11 cellular contexts compared by ENCODE assay signal in the genomic region with DNA sequence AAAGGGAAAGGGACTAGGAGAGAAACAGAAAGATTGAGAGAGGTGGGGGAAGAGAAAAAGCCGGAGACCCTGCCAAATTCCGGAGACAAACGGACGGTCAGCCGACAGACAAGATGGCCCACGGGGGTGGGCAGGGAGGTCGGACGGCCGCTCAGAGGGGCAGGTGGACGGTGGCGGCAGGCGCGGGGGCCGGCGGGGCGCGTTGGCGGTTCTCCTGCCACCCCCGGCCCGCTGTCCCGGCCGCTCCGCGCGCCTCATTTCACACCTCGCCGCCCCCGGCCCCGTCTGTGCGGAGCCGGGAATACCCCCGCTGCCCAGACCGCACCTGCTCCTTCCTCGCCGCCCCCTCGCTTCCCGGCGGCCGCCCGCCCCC. TPM values are rescaled to one million over a fixed set of nuclear protein-coding genes. Genes with fewer than 3 reads are reported as not detected.
DNase-seq lines count a peak whose midpoint lies in the region; ATAC-seq and TF ChIP-seq lines count a peak whose summit lies in the region.
"Had no signal": no experiment of that assay in that cellular context is flagged by ENCODE, and none has a peak within 500 bp of the region (broad histone marks: within the 10 kb centered on the region; RNA-seq: fewer than 3 reads in every experiment).

No MANE protein-coding gene starts in this region.

- H3K36me3 Mint-ChIP-seq in brain (no peaks in the 10 kb centered on the region), natural killer cell (no peaks in the 10 kb centered on the region)

- in situ Hi-C loops in ACHN (cut with HindIII; ENCODE audit: low pct_ligation_motif_present, low pct_unique_long_range_greater_than_20kb, low sequenced_read_pairs): no loop called here

- H3K27me3 Mint-ChIP-seq in brain (peaks cover 65% of the 10 kb centered on the region), natural killer cell (ENCODE audit: low read depth in 2 of 2) (peaks cover 51 to 56% of the 10 kb centered on the region in 2 donors)

- H3K4me3 Mint-ChIP-seq in brain (peak overlapping the region; percentile 46 to 87 (median 68)), natural killer cell (peak overlapping the region; percentile 70)

- H3K4me1 ChIP-seq in A673 (ENCODE audit: insufficient read depth, low read length, poor library complexity, severe bottlenecking): peaks cover 11% of the 10 kb centered on the region

- TF ChIP-seq CTCF in A673 (conservative IDR thresholded peaks at IDR 0.05; ENCODE audit: low read depth, low read length) (no peak), brain (conservative IDR thresholded peaks at IDR 0.05) (no peak), natural killer cell (IDR thresholded peaks at IDR 0.05) (no peak)

- H3K27ac Mint-ChIP-seq in brain (peak overlapping the region in 1 of 5 experiments; percentile 88), natural killer cell (no peak overlapping the region)

- H3K27ac ChIP-seq in A673 (ENCODE audit: low read depth, low read length, poor library complexity, severe bottlenecking): peak overlapping the region; percentile 80

- H3K4me3 ChIP-seq in A673 (ENCODE audit: low read depth, low read length, poor library complexity, severe bottlenecking) (peak overlapping the region; percentile 92), H7 (ENCODE audit: insufficient read depth, low read depth, low read length) (peak overlapping the region; percentile 63)

- DNase-seq in A673 (ENCODE audit: low spot score) (no peak), H7 (no peak), natural killer cell (no peak), ACHN (no peak), NCI-H82 treated with DMSO at 0.1 percent for 48 hours (lab: John Stamatoyannopoulos, UW; ENCODE audit: unreplicated experiment) (no peak)
- DNase-seq: DMS79, IMR-90, NCI-H524 had no signal

- ATAC-seq in natural killer cell (no peak), HG03135 (IDR thresholded peaks at IDR 0.05; ENCODE audit: unreplicated experiment) (no peak), GM21367 (IDR thresholded peaks at IDR 0.05; ENCODE audit: unreplicated experiment) (no peak)

- no peaks in the 10 kb centered on the region for H3K9me3 ChIP-seq in A673 (ENCODE audit: low read depth, low read length, poor library complexity, severe bottlenecking)

- H3K4me1 Mint-ChIP-seq in brain (peaks cover 35% of the 10 kb centered on the region), natural killer cell (peaks cover 22 to 27% of the 10 kb centered on the region in 2 donors)

- intact Hi-C loops in A673 (cut with micrococcal nuclease; ENCODE audit: unreplicated experiment): loop anchor here (5.0 kb wide), 3 partner anchors 40 to 110 kb away; a partner anchor contains a TSS
- intact Hi-C loops in natural killer cell (cut with micrococcal nuclease): no loop called here

- H3K27me3 ChIP-seq in A673 (replicated peaks; ENCODE audit: insufficient read depth, low read depth, low read length, poor library complexity): peaks cover 4% of the 10 kb centered on the region
- H3K27me3 ChIP-seq in H7 (ENCODE audit: control insufficient read depth, insufficient read depth, low read length): peaks cover 71% of the 10 kb centered on the region

- peaks cover 0 to 5% (median 3%) of the 10 kb centered on the region in 5 experiments for H3K9me3 Mint-ChIP-seq in brain
- no peaks in the 10 kb centered on the region for H3K9me3 Mint-ChIP-seq in natural killer cell

- CTCF ChIA-PET in A673 (lab: Charles Lee): interaction anchor here (0.7 to 1.4 kb wide), 2 partner anchors 18 to 30 kb away, joined by 6 to 11 read pairs; no protein-coding TSS in a partner anchor

- BruUV-seq in A673 (replicated peaks; lab: Mats Ljungman, UMichigan): no TSS peak

- peaks cover 9% of the 10 kb centered on the region for H3K36me3 ChIP-seq in A673 (ENCODE audit: insufficient read depth, low read length, poor library complexity, severe bottlenecking)
- H3K36me3 ChIP-seq in H7 (replicated peaks; ENCODE audit: control insufficient read depth, insufficient read depth, low read length): no peaks in the 10 kb centered on the region

- POLR2A ChIA-PET in A673 (lab: Charles Lee; ENCODE audit: low non-redundant PET): no interaction called here

RNA-seq across cellular contexts. Expression of a gene that starts 0.9 kb away (rescaled TPM):
- total RNA-seq in A673 (2021): 45.0 and 45.6 TPM in 2 replicates
- 0.89 and 1.4 TPM in 2 replicates for total RNA-seq in H7 (2014; rRNA removed; shearing (Covaris generic))
- polyA plus RNA-seq in brain (ENCODE audit: insufficient read depth, low read depth, low replicate concordance): 7.4 TPM
- total RNA-seq in natural killer cell: not detected
- total RNA-seq: IMR-90 had no signal

RNA-seq across cellular contexts. Expression of a gene that starts 13.3 kb away (rescaled TPM):
- total RNA-seq in A673 (2021) (2.4 and 2.7 TPM in 2 replicates), natural killer cell (not detected)
- total RNA-seq in H7 (2014; rRNA removed; shearing (Covaris generic)): not detected in 2 replicates
- not detected for polyA plus RNA-seq in brain (ENCODE audit: insufficient read depth, low read depth, low replicate concordance)
- total RNA-seq: IMR-90 had no signal
- polyA plus RNA-seq: IMR-90 had no signal

RNA-seq across cellular contexts. Expression of a gene that starts 20.3 kb away (rescaled TPM):
- total RNA-seq in A673 (2021): 2.2 and 2.8 TPM in 2 replicates
- total RNA-seq in H7 (2014; rRNA removed; shearing (Covaris generic)): 3.4 and 5.5 TPM in 2 replicates
- polyA plus RNA-seq in brain (ENCODE audit: insufficient read depth, low read depth, low replicate concordance): 0.25 TPM
- total RNA-seq in natural killer cell: under 1 TPM in 2 of 3 donors, not detected in 1; 0.18 to 0.21 TPM
- total RNA-seq: IMR-90 had no signal

RNA-seq across cellular contexts. Expression of a gene that starts 44.7 kb away (rescaled TPM):
- 194 and 210 TPM in 2 replicates for total RNA-seq in A673 (2021)
- 73.7 and 84.2 TPM in 2 replicates for total RNA-seq in H7 (2014; rRNA removed; shearing (Covaris generic))
- 26.7 TPM for polyA plus RNA-seq in brain (ENCODE audit: insufficient read depth, low read depth, low replicate concordance)
- 10 to 100 TPM; 21.8 to 26.6 (median 24.0) TPM for total RNA-seq in natural killer cell

RNA-seq across cellular contexts. Expression of a gene that starts 46.3 kb away (rescaled TPM):
- total RNA-seq in A673 (2021) (0.64 and 0.68 TPM in 2 replicates), natural killer cell (1 to 10 TPM; 1.6 to 3.6 (median 2.4) TPM)
- 0.66 TPM in 1 of 2 replicates, not detected in the other for total RNA-seq in H7 (2014; rRNA removed; shearing (Covaris generic))
- 0.93 TPM for polyA plus RNA-seq in brain (ENCODE audit: insufficient read depth, low read depth, low replicate concordance)
- total RNA-seq: IMR-90 had no signal

Comparison
In these comparisons a context has a peak if more than half of its experiments do, and no peak if none do; other contexts are left out.
1. RNA of a gene that starts 0.9 kb away (total RNA-seq): 45.0 to 45.6 TPM in A673; 0.89 to 1.4 TPM in H7 and not detected in natural killer cell; every median in the first group is over 10 times any median in the second.